8 cellular contexts compared by ENCODE assay signal in the genomic region with DNA sequence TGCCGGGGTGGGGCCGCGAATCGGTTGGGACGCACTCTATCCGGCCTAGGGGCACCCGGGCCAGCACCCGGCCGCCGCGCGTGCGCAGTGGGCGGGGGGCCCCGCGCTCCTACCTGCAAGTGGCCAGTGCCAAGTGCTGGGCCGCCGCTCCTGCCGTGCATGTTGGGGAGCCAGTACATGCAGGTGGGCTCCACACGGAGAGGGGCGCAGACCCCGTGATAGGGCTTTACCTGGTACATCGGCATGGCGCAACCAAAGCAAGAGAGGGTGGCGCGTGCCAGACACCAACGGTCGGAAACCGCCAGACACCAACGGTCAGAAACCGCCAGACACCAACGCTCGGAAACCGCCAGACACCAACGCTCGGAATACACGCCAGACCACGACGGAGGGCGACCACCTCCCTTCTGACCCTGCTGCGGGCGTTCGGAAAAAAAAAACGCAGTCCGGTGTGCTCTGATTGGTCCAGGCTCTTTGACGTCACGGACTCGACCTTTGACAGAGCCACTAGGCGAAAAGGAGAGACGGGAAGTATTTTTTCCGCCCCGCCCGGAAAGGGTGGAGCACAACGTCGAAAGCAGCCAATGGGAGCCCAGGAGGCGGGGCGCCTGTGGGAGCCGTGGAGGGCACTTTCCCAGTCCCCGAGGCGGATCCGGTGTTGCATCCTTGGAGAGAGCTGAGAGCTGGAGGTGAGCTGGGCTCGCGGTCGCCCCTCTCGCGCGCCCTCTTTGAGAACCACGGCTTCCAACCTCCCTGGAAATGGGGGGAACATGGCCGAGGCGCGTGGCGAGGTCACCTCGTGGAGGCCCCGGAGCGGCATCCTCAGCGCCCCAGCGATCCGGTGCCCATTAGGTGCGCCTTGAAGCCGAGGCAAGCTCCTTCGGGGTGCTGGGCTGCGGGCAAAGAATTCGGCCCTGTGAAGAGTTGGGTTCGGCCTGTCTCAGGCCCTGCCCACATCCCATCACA.
DNase-seq lines count a peak whose midpoint lies in the region; ATAC-seq and TF ChIP-seq lines count a peak whose summit lies in the region.
"Not testable (repeated sequence)": the region's sequence is repeated elsewhere in the genome, so short reads cannot be mapped to it uniquely, and the experiment has no call there.

No MANE protein-coding gene starts in this region.

- H3K27ac ChIP-seq in C4-2B (peak overlapping the region; percentile 84), OCI-LY3 (ENCODE audit: low read length) (peak overlapping the region; percentile 48; the same call in 1 of the 2 replicates)

- peak overlapping the region; percentile 77 for H3K4me3 ChIP-seq in OCI-LY3 (ENCODE audit: low read length)

- H3K36me3 ChIP-seq in OCI-LY3 (replicated peaks; ENCODE audit: low read depth, low read length): not testable (repeated sequence)

- H3K9me3 Mint-ChIP-seq in effector memory CD8-positive, alpha-beta T cell; memory B cell: not testable (repeated sequence)

- TF ChIP-seq EP300 in Ishikawa (IDR thresholded peaks at IDR 0.05; ENCODE audit: borderline replicate concordance): not testable (repeated sequence)

- H3K27me3 Mint-ChIP-seq in effector memory CD8-positive, alpha-beta T cell; memory B cell: not testable (repeated sequence)

- H4K20me1 ChIP-seq in OCI-LY3 (ENCODE audit: insufficient read depth, low read length): not testable (repeated sequence)

- H2AFZ ChIP-seq in OCI-LY3 (ENCODE audit: low read depth, low read length): not testable (repeated sequence)

- not testable (repeated sequence) for H3K4me1 Mint-ChIP-seq in effector memory CD8-positive, alpha-beta T cell (ENCODE audit: low read depth in 2 of 2); memory B cell

- not testable (repeated sequence) for H3K4me1 ChIP-seq in OCI-LY3 (ENCODE audit: low read length)

- TF ChIP-seq CTCF in C4-2B (conservative IDR thresholded peaks at IDR 0.05); OCI-LY3 (IDR thresholded peaks at IDR 0.05; ENCODE audit: low read depth, low read length): not testable (repeated sequence)

- H3K27ac Mint-ChIP-seq in effector memory CD8-positive, alpha-beta T cell: peak overlapping the region; percentile 76 to 87
- peak overlapping the region; percentile 72 for H3K27ac Mint-ChIP-seq in memory B cell

- peak; percentile 51 for DNase-seq in activated CD8-positive, alpha-beta memory T cell treated with anti-CD3 and anti-CD28 coated beads, Interleukin-2, amount 50 U/mL, for 24 hours (ENCODE audit: extremely low read depth)
- DNase-seq in effector memory CD8-positive, alpha-beta T cell: peak; percentile 70 to 76 (median 71)
- DNase-seq in memory B cell (ENCODE audit: low spot score in 2 of 2): peak; percentile 51 to 58
- DNase-seq in stimulated activated CD4-positive, alpha-beta T cell treated with anti-CD3 and anti-CD28 coated beads, Interleukin-4, amount 100 ng/mL, for 24 hours: peak; percentile 84

- not testable (repeated sequence) for H3K4me2 ChIP-seq in OCI-LY3 (ENCODE audit: low read length)

- not testable (repeated sequence) for H3K27me3 ChIP-seq in OCI-LY3 (ENCODE audit: low read depth, low read length)

- TF ChIP-seq RAD21 in Ishikawa (IDR thresholded peaks at IDR 0.05; ENCODE audit: low read depth): not testable (repeated sequence)

- H3K9me3 ChIP-seq in OCI-LY3 (ENCODE audit: insufficient read depth, low read length): not testable (repeated sequence)

- H3K9ac ChIP-seq in OCI-LY3 (ENCODE audit: low read length): peak overlapping the region; percentile 59; the same call in 1 of the 2 replicates

- ATAC-seq in GM21515 (IDR thresholded peaks at IDR 0.05; ENCODE audit: unreplicated experiment) (peak; percentile 66), memory B cell (ENCODE audit: low read depth) (peak; percentile 71)
- ATAC-seq in effector memory CD8-positive, alpha-beta T cell (replicated peaks): peak; percentile 83

- peak overlapping the region; percentile 77 to 79 for H3K4me3 Mint-ChIP-seq in effector memory CD8-positive, alpha-beta T cell
- peak overlapping the region; percentile 87 for H3K4me3 Mint-ChIP-seq in memory B cell

- peaks cover 11% of the 10 kb centered on the region for H3K36me3 Mint-ChIP-seq in effector memory CD8-positive, alpha-beta T cell (ENCODE audit: insufficient read depth)
- not testable (repeated sequence) for H3K36me3 Mint-ChIP-seq in memory B cell

- not testable (repeated sequence) for H3K79me2 ChIP-seq in OCI-LY3 (ENCODE audit: low read length)

TF ChIP-seq in Ishikawa, 13 proteins besides CTCF, POLR2A, EP300 and RAD21:
- TF ChIP-seq TAF1 (IDR thresholded peaks at IDR 0.05; ENCODE audit: low read depth) (peak; percentile 84), ZBTB7A (IDR thresholded peaks at IDR 0.05; ENCODE audit: low read depth) (0 out of 2 replicates have a peak, but pooled peaks have one; percentile 48)
TF ChIP-seq in Ishikawa: peak in this region for 2; not testable (repeated sequence) for 11.

Comparison
In these comparisons a context has a peak if more than half of its experiments do, and no peak if none do; other contexts are left out.
1. Peak in every context shown above with its lines: DNase-seq, ATAC-seq, H3K4me3 ChIP-seq and H3K27ac ChIP-seq.